Comparison of ENCODE assay signal across 19 cellular contexts in genomic region chr13:35856084-35856483, GRCh38.
DNase-seq lines count a peak whose midpoint lies in the region; ATAC-seq, FAIRE-seq and TF ChIP-seq lines count a peak whose summit lies in the region.
"Had no signal": no experiment of that assay in that cellular context is flagged by ENCODE, and none has a peak within 500 bp of the region (broad histone marks: within the 10 kb centered on the region; RNA-seq: fewer than 3 reads in every experiment).

No MANE protein-coding gene starts in this region.

- TF ChIP-seq EP300 in A549 (IDR thresholded peaks at IDR 0.05) = no peak

- H3K4me2 ChIP-seq in A549 = peak overlapping the region; percentile 70
- H3K4me2 ChIP-seq: BLaER1 had no signal

- H3K4me3 ChIP-seq in A549 = no peak overlapping the region
- peak overlapping the region; percentile 34; the same call in 1 of the 2 replicates for H3K4me3 ChIP-seq in HUES6 (ENCODE audit: low read depth, low read length)
- peak overlapping the region in 30 of 59 donors; percentile 23 to 61 (median 50) for H3K4me3 ChIP-seq in dorsolateral prefrontal cortex
- H3K4me3 ChIP-seq: BLaER1, Peyer's patch had no signal

- H3K4me1 ChIP-seq in A549 = peaks cover 6% of the 10 kb centered on the region; the same call in 2 of the 3 replicates
- H3K4me1 ChIP-seq in HUES6 (ENCODE audit: control insufficient read depth, insufficient read depth, low read length) = peaks cover 84% of the 10 kb centered on the region
- H3K4me1 ChIP-seq: BLaER1, Peyer's patch had no signal

- no peak for TF ChIP-seq RAD21 in A549 (conservative IDR thresholded peaks at IDR 0.05 in 1 of 2, IDR thresholded peaks at IDR 0.05 in 1 of 2)

- POLR2A ChIA-PET in A549 (lab: Yijun Ruan, JAX) = no interaction called here

- intact Hi-C loops in dorsolateral prefrontal cortex (cut with DNase I) = no loop called here

- no peak for TF ChIP-seq POLR2A in A549 (IDR thresholded peaks at IDR 0.05; ENCODE audit: low read length)

- H3K9ac ChIP-seq in HUES6 (ENCODE audit: low read length) = peak overlapping the region; percentile 80
- H3K9ac ChIP-seq: BLaER1 had no signal

- no peak for ATAC-seq in A549
- ATAC-seq in GM18502 (IDR thresholded peaks at IDR 0.05; ENCODE audit: poor library complexity, unreplicated experiment) = no peak

- no peak for TF ChIP-seq CTCF in A549 (IDR thresholded peaks at IDR 0.05)
- no peak for TF ChIP-seq CTCF in dorsolateral prefrontal cortex (IDR thresholded peaks at IDR 0.05 in 54 of 56, conservative IDR thresholded peaks at IDR 0.05 in 2 of 56; ENCODE audit: low read depth in 1 of 56, partially characterized antibody in 56 of 56)

- CTCF ChIA-PET in A549 (lab: Yijun Ruan, JAX) = interaction anchor here (0.5 kb wide), 1 partner anchor 497 kb away, joined by 3 read pairs; no protein-coding TSS in a partner anchor

- 78% methylated on average over 4 of the region's 4 CpGs for WGBS in A549 (ENCODE audit: missing lambda C conversion rate)

- H3K9me3 ChIP-seq in A549 = no peaks in the 10 kb centered on the region
- H3K9me3 ChIP-seq in HUES6 (ENCODE audit: control insufficient read depth, insufficient read depth, low read depth, low read length) = no peaks in the 10 kb centered on the region
- H3K9me3 ChIP-seq: BLaER1, Peyer's patch had no signal

- H3K27me3 ChIP-seq in HUES6 (ENCODE audit: control insufficient read depth, insufficient read depth, low read length) (no peaks in the 10 kb centered on the region), dorsolateral prefrontal cortex (no peaks in the 10 kb centered on the region), layer of hippocampus (ENCODE audit: control insufficient read depth, insufficient read depth, low read length) (no peaks in the 10 kb centered on the region)
- H3K27me3 ChIP-seq: BLaER1, Peyer's patch had no signal

- FAIRE-seq in A549 (lab: Jason Lieb, UNC) = no peak
- FAIRE-seq: G401.6, GM18507 had no signal

- no peak for DNase-seq in A549 (ENCODE audit: low read depth in 1 of 2, low spot score in 1 of 2)
- no peak for DNase-seq in dorsolateral prefrontal cortex
- no peak for DNase-seq in activated naive CD4-positive, alpha-beta T cell (lab: John Stamatoyannopoulos, UW)
- DNase-seq in activated T-cell treated with anti-CD3 and anti-CD28 coated beads for 4 hours = no peak
- DNase-seq in inferior parietal cortex (ENCODE audit: extremely low spot score) = no peak
- DNase-seq: CD8-positive, alpha-beta memory T cell; DMS79 treated with DMSO at 0.1 percent for 48 hours; NCI-H1048; NCI-H1436 treated with DMSO at 0.1 percent for 48 hours; NCI-H2029 treated with DMSO at 0.1 percent for 48 hours; NCI-H510A treated with DMSO at 0.1 percent for 48 hours; Peyer's patch; Right ventricle myocardium superior had no signal

- H3K36me3 ChIP-seq in HUES6 (ENCODE audit: control insufficient read depth, insufficient read depth, low read length) = peaks cover 38% of the 10 kb centered on the region
- H3K36me3 ChIP-seq: BLaER1, Peyer's patch had no signal

- H3K27ac ChIP-seq in A549 (no peak overlapping the region), HUES6 (ENCODE audit: low read depth, low read length) (peak overlapping the region; percentile 97), dorsolateral prefrontal cortex (peak overlapping the region in 36 of 59 donors; percentile 2 to 75 (median 52)), layer of hippocampus (ENCODE audit: low read depth, low read length) (peak overlapping the region; percentile 5)
- H3K27ac ChIP-seq: BLaER1, Peyer's patch had no signal

TF ChIP-seq in A549, 52 proteins besides CTCF, POLR2A, EP300 and RAD21:
- TF ChIP-seq BCL3 (IDR thresholded peaks at IDR 0.05) (no peak), KDM1A (IDR thresholded peaks at IDR 0.05; ENCODE audit: low read depth) (no peak), HMGXB4 (CRISPR knock-in tag; IDR thresholded peaks at IDR 0.05; ENCODE audit: borderline replicate concordance) (no peak), HOXB5 (CRISPR knock-in tag; IDR thresholded peaks at IDR 0.05) (no peak)
TF ChIP-seq in A549: peak in this region for 0.

Comparison
In these comparisons a context has a peak if more than half of its experiments do, and no peak if none do; other contexts are left out.
1. H3K27ac ChIP-seq: peak in HUES6 (single experiment), dorsolateral prefrontal cortex (36 of 59) and layer of hippocampus (single experiment); none in A549 (0 of 2).